ENCODE assay signal across 21 cellular contexts in the genomic region with DNA sequence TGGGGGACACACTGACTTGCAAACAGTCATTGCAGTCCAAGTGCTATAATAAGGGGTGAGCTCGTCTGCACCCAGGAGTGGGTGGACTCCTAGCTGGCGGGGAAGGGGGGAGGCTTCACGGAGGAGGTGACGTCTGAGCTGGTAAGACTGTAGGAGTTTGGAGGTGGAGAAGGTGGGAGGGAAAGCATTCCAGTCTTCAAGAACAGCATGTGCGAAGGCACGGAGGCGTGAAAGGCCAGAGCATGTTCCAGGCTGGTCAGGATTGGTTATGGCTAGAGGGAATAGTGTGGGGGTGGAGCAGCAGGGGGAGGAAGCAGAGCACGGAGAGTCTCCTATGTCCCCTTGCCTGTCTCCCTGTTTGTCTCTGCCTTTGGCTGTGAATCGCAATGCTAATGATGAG. TPM values are rescaled to one million over a fixed set of nuclear protein-coding genes. Genes with fewer than 3 reads are reported as not detected.
DNase-seq lines count a peak whose midpoint lies in the region; ATAC-seq, FAIRE-seq and TF ChIP-seq lines count a peak whose summit lies in the region.
"Had no signal": no experiment of that assay in that cellular context is flagged by ENCODE, and none has a peak within 500 bp of the region (broad histone marks: within the 10 kb centered on the region; RNA-seq: fewer than 3 reads in every experiment).

No MANE protein-coding gene starts in this region.

- H3K36me3 ChIP-seq in astrocyte (ENCODE audit: insufficient read depth, low read length) (no peaks in the 10 kb centered on the region), smooth muscle cell (ENCODE audit: low read depth) (no peaks in the 10 kb centered on the region)
- H3K36me3 ChIP-seq: colonic mucosa, esophagus muscularis mucosa, lower lobe of right lung, vagina had no signal

- H3K27ac Mint-ChIP-seq in astrocyte (ENCODE audit: unreplicated experiment): peak overlapping the region; percentile 43
- H3K27ac Mint-ChIP-seq: activated CD8-positive, alpha-beta T cell treated with anti-CD3 and anti-CD28 coated beads for 36 hours; activated T-helper 1 cell treated with anti-CD3 and anti-CD28 coated beads, Interleukin-12 subunit alpha, Interleukin-12 subunit beta, Interleukin-2, Interleukin-4 antibody, amounts not matched to agents 30 ng/mL and 10 ng/mL and 1 ng/mL, durations not matched to agents 14 hours and 24 hours and 36 hours; B cell; stimulated activated memory B cell treated with anti-CD40 and anti-IgM and Interleukin-4, amounts not matched to agents 10 μg/mL and 1 μg/mL and 100 μg/mL, for 72 hours had no signal

- H3K9ac ChIP-seq in astrocyte (ENCODE audit: low read length) (no peak overlapping the region), smooth muscle cell (ENCODE audit: low read depth) (no peak overlapping the region)

- no peak overlapping the region for H3K4me3 ChIP-seq in astrocyte (ENCODE audit: insufficient read depth, low read depth, low read length)
- H3K4me3 ChIP-seq in smooth muscle cell: no peak overlapping the region
- H3K4me3 ChIP-seq: colonic mucosa, esophagus muscularis mucosa, lower lobe of right lung, vagina had no signal

- H3K27me3 Mint-ChIP-seq in astrocyte (ENCODE audit: low read depth, unreplicated experiment): no peaks in the 10 kb centered on the region
- H3K27me3 Mint-ChIP-seq: activated CD8-positive, alpha-beta T cell treated with anti-CD3 and anti-CD28 coated beads for 36 hours; B cell; stimulated activated memory B cell treated with anti-CD40 and anti-IgM and Interleukin-4, amounts not matched to agents 10 μg/mL and 1 μg/mL and 100 μg/mL, for 72 hours had no signal

- H3K4me1 ChIP-seq in astrocyte (ENCODE audit: insufficient read depth, low read length) (peaks cover 29% of the 10 kb centered on the region), smooth muscle cell (ENCODE audit: low read depth) (peaks cover 26% of the 10 kb centered on the region)

- H4K20me1 ChIP-seq in astrocyte (ENCODE audit: insufficient read depth, low read length) (no peaks in the 10 kb centered on the region), smooth muscle cell (ENCODE audit: low read depth) (no peaks in the 10 kb centered on the region)

- H3F3A ChIP-seq in smooth muscle cell (ENCODE audit: low read depth): peaks cover 11% of the 10 kb centered on the region

- no peak for TF ChIP-seq CTCF in astrocyte (IDR thresholded peaks at IDR 0.05; ENCODE audit: insufficient read depth, low read depth, low read length)
- no peak for TF ChIP-seq CTCF in smooth muscle cell (IDR thresholded peaks at IDR 0.05; ENCODE audit: borderline replicate concordance, insufficient read depth, poor library complexity, severe bottlenecking)

- WGBS in smooth muscle cell (ENCODE audit: low lambda C conversion rate): 61% methylated on average over 9 of the region's 9 CpGs

- CTCF ChIA-PET in HEK293T (lab: Yijun Ruan, JAX): no interaction called here

- POLR2A ChIA-PET in HEK293T (lab: Yijun Ruan, JAX): interaction anchor here (1.9 to 4.8 kb wide), 2 partner anchors 27 kb away, joined by 9 to 97 read pairs; a partner anchor contains a TSS

- ATAC-seq in GM21447 (IDR thresholded peaks at IDR 0.05; ENCODE audit: unreplicated experiment) (no peak), GM21515 (IDR thresholded peaks at IDR 0.05; ENCODE audit: unreplicated experiment) (no peak)
- ATAC-seq: activated CD8-positive, alpha-beta T cell treated with anti-CD3 and anti-CD28 coated beads for 36 hours; lower lobe of right lung; stimulated activated memory B cell treated with anti-CD40 and anti-IgM and Interleukin-4, amounts not matched to agents 10 μg/mL and 1 μg/mL and 100 μg/mL, for 72 hours had no signal

- H3K9me3 ChIP-seq in astrocyte (ENCODE audit: insufficient read depth, low read depth, low read length) (no peaks in the 10 kb centered on the region), smooth muscle cell (replicated peaks; ENCODE audit: low read depth) (no peaks in the 10 kb centered on the region)
- H3K9me3 ChIP-seq: colonic mucosa, esophagus muscularis mucosa, lower lobe of right lung, vagina had no signal

- H3K36me3 Mint-ChIP-seq in astrocyte (ENCODE audit: low read depth, unreplicated experiment): peaks cover 8% of the 10 kb centered on the region
- H3K36me3 Mint-ChIP-seq: stimulated activated memory B cell treated with anti-CD40 and anti-IgM and Interleukin-4, amounts not matched to agents 10 μg/mL and 1 μg/mL and 100 μg/mL, for 72 hours had no signal

- H3K79me2 ChIP-seq in astrocyte (ENCODE audit: insufficient read depth, low read length): peaks cover 42% of the 10 kb centered on the region
- peaks cover 16% of the 10 kb centered on the region for H3K79me2 ChIP-seq in smooth muscle cell (ENCODE audit: low read depth)

- H2AFZ ChIP-seq in astrocyte (ENCODE audit: low read depth, low read length) (no peak overlapping the region), smooth muscle cell (ENCODE audit: low read depth) (no peak overlapping the region)

- no peak overlapping the region for H3K4me2 ChIP-seq in astrocyte (ENCODE audit: low read length)
- H3K4me2 ChIP-seq in smooth muscle cell: peak overlapping the region; percentile 90

- peak overlapping the region; percentile 63 for H3K4me3 Mint-ChIP-seq in astrocyte (ENCODE audit: unreplicated experiment)
- H3K4me3 Mint-ChIP-seq: activated CD8-positive, alpha-beta T cell treated with anti-CD3 and anti-CD28 coated beads for 36 hours; activated T-helper 1 cell treated with anti-CD3 and anti-CD28 coated beads, Interleukin-12 subunit alpha, Interleukin-12 subunit beta, Interleukin-2, Interleukin-4 antibody, amounts not matched to agents 30 ng/mL and 10 ng/mL and 1 ng/mL, durations not matched to agents 14 hours and 24 hours and 36 hours; B cell; stimulated activated memory B cell treated with anti-CD40 and anti-IgM and Interleukin-4, amounts not matched to agents 10 μg/mL and 1 μg/mL and 100 μg/mL, for 72 hours had no signal

- peaks cover 34% of the 10 kb centered on the region for H3K4me1 Mint-ChIP-seq in astrocyte (ENCODE audit: low read depth, unreplicated experiment)

- no peak for FAIRE-seq in astrocyte (lab: Jason Lieb, UNC)
- FAIRE-seq: small intestine, TTC549 had no signal

- no peak for DNase-seq in HEK293T (ENCODE audit: extremely low spot score)
- no peak for DNase-seq in astrocyte (ENCODE audit: low read depth)
- DNase-seq in left kidney (ENCODE audit: low read depth, low spot score): peak; percentile 74
- no peak for DNase-seq in smooth muscle cell (lab: John Stamatoyannopoulos, UW; ENCODE audit: unreplicated experiment)
- no peak for DNase-seq in SW480 (ENCODE audit: low spot score)
- DNase-seq: activated CD8-positive, alpha-beta T cell treated with anti-CD3 and anti-CD28 coated beads for 36 hours; colonic mucosa; DMS153; H7; KG1; lower lobe of right lung; NCI-H1417 treated with DMSO at 0.1 percent for 48 hours; small intestine had no signal

- H3K27ac ChIP-seq in astrocyte (ENCODE audit: low read depth, low read length) (no peak overlapping the region), smooth muscle cell (ENCODE audit: low read depth) (no peak overlapping the region)
- H3K27ac ChIP-seq: colonic mucosa had no signal

- H3K27me3 ChIP-seq in astrocyte (ENCODE audit: insufficient read depth, low read length): no peaks in the 10 kb centered on the region
- H3K27me3 ChIP-seq in smooth muscle cell (ENCODE audit: low read depth): no peaks in the 10 kb centered on the region
- H3K27me3 ChIP-seq: colonic mucosa, esophagus muscularis mucosa, vagina had no signal

- peaks cover 4% of the 10 kb centered on the region for H3K9me3 Mint-ChIP-seq in astrocyte (ENCODE audit: unreplicated experiment)
- H3K9me3 Mint-ChIP-seq: activated CD8-positive, alpha-beta T cell treated with anti-CD3 and anti-CD28 coated beads for 36 hours had no signal

TF ChIP-seq in HEK293T, 16 proteins besides CTCF, POLR2A, EP300 and RAD21:
- no peak for TF ChIP-seq FOXK2 (IDR thresholded peaks at IDR 0.05)
- peak; percentile 79 for TF ChIP-seq L3MBTL2 (conservative IDR thresholded peaks at IDR 0.05)

RNA-seq across cellular contexts. Expression of a gene that starts 2.4 kb away (rescaled TPM):
- total RNA-seq in astrocyte: 12.2 and 13.0 TPM in 2 replicates
- total RNA-seq in smooth muscle cell: 12.9 and 19.6 TPM in 2 replicates
- polyA plus RNA-seq in smooth muscle cell: 7.1 and 11.7 TPM in 2 replicates

RNA-seq across cellular contexts. Expression of a gene that starts 27.9 kb away (rescaled TPM):
- 109 and 113 TPM in 2 replicates for total RNA-seq in astrocyte
- 99.9 and 120 TPM in 2 replicates for total RNA-seq in smooth muscle cell
- polyA plus RNA-seq in smooth muscle cell: 96.3 and 104 TPM in 2 replicates

RNA-seq across cellular contexts. Expression of a gene that starts 52.6 kb away (rescaled TPM):
- 3.3 and 3.4 TPM in 2 replicates for total RNA-seq in astrocyte
- total RNA-seq in smooth muscle cell: 8.2 and 11.7 TPM in 2 replicates
- polyA plus RNA-seq in smooth muscle cell: 16.1 and 19.2 TPM in 2 replicates
- total RNA-seq: B cell had no signal
